Comparison of ENCODE assay signal across 20 cellular contexts in the genomic region with DNA sequence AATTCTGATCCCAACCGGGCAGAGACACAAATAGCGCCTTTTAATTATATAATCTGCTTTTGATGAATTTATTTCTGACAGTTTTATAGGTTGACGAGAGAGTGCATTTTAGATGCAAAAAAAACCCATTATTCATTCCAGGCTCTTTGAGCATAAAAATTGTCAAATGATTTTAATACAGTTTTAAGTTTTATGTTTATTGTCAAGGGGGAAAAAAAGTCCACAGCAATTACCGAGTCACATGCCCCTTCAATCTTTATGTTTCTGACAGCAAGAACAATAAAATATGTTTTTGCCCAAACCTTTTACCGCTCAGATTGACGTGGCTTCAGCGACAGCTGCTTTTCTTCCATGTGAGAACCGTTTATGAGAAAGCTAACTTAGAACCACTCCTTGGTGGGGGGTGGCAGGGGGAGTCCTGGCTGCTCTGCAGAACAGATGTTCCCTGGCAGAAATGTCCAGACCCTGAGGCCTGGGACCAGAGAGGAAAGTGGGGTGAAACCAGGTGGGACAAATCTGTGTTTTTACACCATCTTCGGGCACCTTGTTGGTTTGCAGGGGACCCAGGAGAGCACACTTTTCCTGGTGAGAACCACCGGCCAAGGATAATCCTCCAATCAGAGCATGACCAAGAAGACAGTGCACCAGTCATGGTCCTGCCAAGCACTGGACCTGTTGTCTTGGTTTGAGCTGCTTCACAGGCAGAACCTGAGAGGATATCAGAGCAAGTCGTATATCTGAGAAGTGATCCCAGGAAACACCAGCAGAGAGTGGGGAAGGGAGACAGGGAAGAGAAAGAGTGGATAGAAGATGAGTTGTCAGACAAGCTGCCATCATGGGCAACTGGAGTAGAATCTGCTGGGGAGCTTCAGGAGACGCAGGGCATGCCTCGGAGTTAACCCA.
A peak's percentile ranks its signal among the peaks of the same experiment; 100 is the strongest.
DNase-seq lines count a peak whose midpoint lies in the region; ATAC-seq and TF ChIP-seq lines count a peak whose summit lies in the region.
"Had no signal": no experiment of that assay in that cellular context is flagged by ENCODE, and none has a peak within 500 bp of the region (broad histone marks: within the 10 kb centered on the region; RNA-seq: fewer than 3 reads in every experiment).

No MANE protein-coding gene starts in this region.

- TF ChIP-seq EP300 in SK-N-SH (IDR thresholded peaks at IDR 0.05; ENCODE audit: borderline replicate concordance in 1 of 2, low read depth in 1 of 2, low read length in 1 of 2) = no peak

- ATAC-seq in SK-N-SH treated with all-trans-retinoic acid at 6 μM for 48 hours = no peak
- ATAC-seq in activated T-cell treated with anti-CD3 and anti-CD28 coated beads, Interleukin-2, amount 50 U/mL, for 4 hours = no peak
- ATAC-seq: naive thymus-derived CD8-positive, alpha-beta T cell; pancreas had no signal

- intact Hi-C loops in spleen (cut with DNase I; ENCODE audit: low total_unique reads) = no loop called here

- H3K36me3 Mint-ChIP-seq in immature natural killer cell (no peaks in the 10 kb centered on the region), glutamatergic neuron (ENCODE audit: unreplicated experiment) (peaks cover 5% of the 10 kb centered on the region)
- H3K36me3 Mint-ChIP-seq in activated T-cell treated with anti-CD3 and anti-CD28 coated beads, Interleukin-2, amount 50 U/mL, for 4 hours (ENCODE audit: insufficient read depth) = no peaks in the 10 kb centered on the region
- H3K36me3 Mint-ChIP-seq: naive thymus-derived CD8-positive, alpha-beta T cell had no signal

- no peaks in the 10 kb centered on the region for H3K4me1 Mint-ChIP-seq in immature natural killer cell
- H3K4me1 Mint-ChIP-seq in activated T-cell treated with anti-CD3 and anti-CD28 coated beads, Interleukin-2, amount 50 U/mL, for 4 hours (ENCODE audit: low read depth) = peaks cover 4% of the 10 kb centered on the region
- peaks cover 9% of the 10 kb centered on the region for H3K4me1 Mint-ChIP-seq in glutamatergic neuron (ENCODE audit: low read depth, unreplicated experiment)

- no peaks in the 10 kb centered on the region for H3K9me3 ChIP-seq in SK-N-SH
- no peaks in the 10 kb centered on the region for H3K9me3 ChIP-seq in hepatocyte (ENCODE audit: low read depth)
- no peaks in the 10 kb centered on the region for H3K9me3 ChIP-seq in spleen
- H3K9me3 ChIP-seq: A549, MG63, pancreas had no signal

- H3K4me1 ChIP-seq in SK-N-SH (ENCODE audit: control insufficient read depth in 1 of 2, insufficient read depth in 2 of 2, low read depth in 1 of 2, low read length in 1 of 2) (peaks cover 0 to 23% of the 10 kb centered on the region in 2 experiments; a peak in 1 of 4 replicates), hepatocyte (ENCODE audit: insufficient read depth) (peaks cover 24% of the 10 kb centered on the region), spleen (peaks cover 0 to 17% (median 0%) of the 10 kb centered on the region in 6 donors)
- H3K4me1 ChIP-seq: pancreas had no signal

- H3K9me3 Mint-ChIP-seq in immature natural killer cell = no peaks in the 10 kb centered on the region
- H3K9me3 Mint-ChIP-seq in activated T-cell treated with anti-CD3 and anti-CD28 coated beads, Interleukin-2, amount 50 U/mL, for 4 hours = no peaks in the 10 kb centered on the region
- H3K9me3 Mint-ChIP-seq in glutamatergic neuron (ENCODE audit: unreplicated experiment) = peaks cover 6% of the 10 kb centered on the region

- H3K27me3 ChIP-seq in SK-N-SH (ENCODE audit: insufficient read depth) (no peaks in the 10 kb centered on the region; the same call in 1 of the 2 replicates), hepatocyte (no peaks in the 10 kb centered on the region), spleen (replicated peaks in 1 of 7) (peaks cover 0 to 39% (median 0%) of the 10 kb centered on the region in 7 donors)
- H3K27me3 ChIP-seq: MG63, pancreas had no signal

- peak; percentile 26 for DNase-seq in SK-N-SH
- DNase-seq in NCI-H1417 (lab: John Stamatoyannopoulos, UW) = peak in 2 of 3 experiments; percentile 71 to 90
- no peak for DNase-seq in hepatocyte (ENCODE audit: low spot score)
- peak; percentile 42 for DNase-seq in spleen
- DNase-seq in immature natural killer cell = no peak
- DNase-seq in activated T-cell treated with anti-CD3 and anti-CD28 coated beads, Interleukin-2, amount 50 U/mL, for 4 hours = no peak
- no peak for DNase-seq in glutamatergic neuron
- DNase-seq: activated CD4-positive, alpha-beta T cell treated with anti-CD3 and anti-CD28 coated beads for 4 hours; activated naive CD4-positive, alpha-beta T cell treated with anti-CD3 and anti-CD28 coated beads, Interleukin-2, amount 50 U/mL, for 16 hours; activated T-cell treated with anti-CD3 and anti-CD28 coated beads for 4 hours; DMS153; GF-D8; mesenchymal stem cell; MG63; naive thymus-derived CD8-positive, alpha-beta T cell; NCI-H1694; pancreas; stimulated activated CD4-positive, alpha-beta T cell treated with anti-CD3 and anti-CD28 coated beads, Interleukin-2, amount 100 ng/mL, for 24 hours had no signal

- H3K79me2 ChIP-seq in SK-N-SH (ENCODE audit: insufficient read depth) (no peaks in the 10 kb centered on the region), hepatocyte (no peaks in the 10 kb centered on the region)

- POLR2A ChIA-PET in SK-N-SH (lab: Yijun Ruan, JAX) = no interaction called here

- no peak for TF ChIP-seq RAD21 in SK-N-SH (IDR thresholded peaks at IDR 0.05; ENCODE audit: low read length)

- H3F3A ChIP-seq in SK-N-SH (replicated peaks; ENCODE audit: insufficient read depth) = no peaks in the 10 kb centered on the region

- no peak overlapping the region for H3K4me3 Mint-ChIP-seq in immature natural killer cell
- no peak overlapping the region for H3K4me3 Mint-ChIP-seq in activated T-cell treated with anti-CD3 and anti-CD28 coated beads, Interleukin-2, amount 50 U/mL, for 4 hours
- no peak overlapping the region for H3K4me3 Mint-ChIP-seq in glutamatergic neuron (ENCODE audit: unreplicated experiment)
- H3K4me3 Mint-ChIP-seq: naive thymus-derived CD8-positive, alpha-beta T cell had no signal

- H2AFZ ChIP-seq in SK-N-SH (ENCODE audit: low read depth) = no peak overlapping the region
- no peak overlapping the region for H2AFZ ChIP-seq in hepatocyte

- H3K27me3 Mint-ChIP-seq in immature natural killer cell (ENCODE audit: low read depth in 3 of 3) (peaks cover 1 to 17% (median 9%) of the 10 kb centered on the region in 3 donors), glutamatergic neuron (ENCODE audit: unreplicated experiment) (peaks cover 17% of the 10 kb centered on the region)
- peaks cover 35% of the 10 kb centered on the region for H3K27me3 Mint-ChIP-seq in activated T-cell treated with anti-CD3 and anti-CD28 coated beads, Interleukin-2, amount 50 U/mL, for 4 hours (ENCODE audit: low read depth)

- TF ChIP-seq CTCF in SK-N-SH (IDR thresholded peaks at IDR 0.05) (no peak), hepatocyte (IDR thresholded peaks at IDR 0.05; ENCODE audit: poor library complexity) (no peak), spleen (IDR thresholded peaks at IDR 0.05 in 8 of 11, conservative IDR thresholded peaks at IDR 0.05 in 3 of 11) (no peak), glutamatergic neuron (IDR thresholded peaks at IDR 0.05; ENCODE audit: partially characterized antibody, unreplicated experiment) (no peak)

- no peak overlapping the region for H3K4me3 ChIP-seq in SK-N-SH (ENCODE audit: low read depth in 2 of 2, low read length in 1 of 2)
- H3K4me3 ChIP-seq in hepatocyte = no peak overlapping the region
- no peak overlapping the region for H3K4me3 ChIP-seq in spleen
- H3K4me3 ChIP-seq: A549, MG63, pancreas had no signal

- 51% methylated on average over 13 of the region's 13 CpGs for WGBS in SK-N-SH (ENCODE audit: low lambda C conversion rate)
- 63% methylated on average over 13 of the region's 13 CpGs for WGBS in hepatocyte (ENCODE audit: low lambda C conversion rate, missing lambda C conversion rate)
- 63 to 78% (median 70%) methylated on average over 13 of the region's 13 CpGs for WGBS in spleen, 5 donors

- TF ChIP-seq POLR2A in spleen (IDR thresholded peaks at IDR 0.05) = no peak

- H3K27ac Mint-ChIP-seq in immature natural killer cell (no peak overlapping the region), glutamatergic neuron (ENCODE audit: unreplicated experiment) (no peak overlapping the region)
- H3K27ac Mint-ChIP-seq: naive thymus-derived CD8-positive, alpha-beta T cell had no signal

- H3K36me3 ChIP-seq in SK-N-SH (replicated peaks in 1 of 2; ENCODE audit: control insufficient read depth in 1 of 2, insufficient read depth in 2 of 2, low read length in 1 of 2) = no peaks in the 10 kb centered on the region
- H3K36me3 ChIP-seq in hepatocyte (replicated peaks; ENCODE audit: insufficient read depth, low read depth) = no peaks in the 10 kb centered on the region
- no peaks in the 10 kb centered on the region for H3K36me3 ChIP-seq in spleen
- H3K36me3 ChIP-seq: MG63, pancreas had no signal

- CTCF ChIA-PET in SK-N-SH (lab: Yijun Ruan, JAX) = interaction anchor here (1.3 kb wide), 1 partner anchor 82 kb away, joined by 3 read pairs; no protein-coding TSS in a partner anchor

- no peak overlapping the region for H3K27ac ChIP-seq in SK-N-SH (ENCODE audit: low read depth in 2 of 2, low read length in 1 of 2)
- peak overlapping the region; percentile 78 for H3K27ac ChIP-seq in hepatocyte
- no peak overlapping the region for H3K27ac ChIP-seq in spleen
- H3K27ac ChIP-seq: A549, pancreas had no signal

- H3K9ac ChIP-seq in SK-N-SH = no peak overlapping the region

- no peaks in the 10 kb centered on the region for H4K20me1 ChIP-seq in SK-N-SH (ENCODE audit: insufficient read depth)
- H4K20me1 ChIP-seq in hepatocyte (ENCODE audit: insufficient read depth, poor library complexity, severe bottlenecking) = no peaks in the 10 kb centered on the region

- H3K9me2 ChIP-seq in SK-N-SH (no peaks in the 10 kb centered on the region), hepatocyte (replicated peaks; ENCODE audit: insufficient read depth) (no peaks in the 10 kb centered on the region)

- H3K4me2 ChIP-seq in SK-N-SH (no peak overlapping the region), hepatocyte (no peak overlapping the region)
- H3K4me2 ChIP-seq: A549 had no signal

TF ChIP-seq in SK-N-SH, 30 proteins besides CTCF, POLR2A, EP300 and RAD21 (continues in another document):
- no peak for TF ChIP-seq NFIC (IDR thresholded peaks at IDR 0.05; ENCODE audit: borderline replicate concordance)

TF ChIP-seq in SK-N-SH treated with all-trans-retinoic acid at 6 μM for 48 hours, 23 proteins besides CTCF, POLR2A, EP300 and RAD21:
- TF ChIP-seq OSR1 (CRISPR knock-in tag; IDR thresholded peaks at IDR 0.05) (no peak), RARB (CRISPR knock-in tag; IDR thresholded peaks at IDR 0.05) (no peak), ESRRG (CRISPR knock-in tag; IDR thresholded peaks at IDR 0.05) (no peak), ZNF565 (CRISPR knock-in tag; conservative IDR thresholded peaks at IDR 0.05; ENCODE audit: low read depth) (no peak), TCF4 (CRISPR knock-in tag; IDR thresholded peaks at IDR 0.05; ENCODE audit: borderline replicate concordance) (no peak), TOX (CRISPR knock-in tag; IDR thresholded peaks at IDR 0.05; ENCODE audit: borderline replicate concordance) (no peak), ZFP30 (CRISPR knock-in tag; IDR thresholded peaks at IDR 0.05) (no peak), ZC3H10 (CRISPR knock-in tag; IDR thresholded peaks at IDR 0.05) (no peak), ZFP3 (CRISPR knock-in tag; IDR thresholded peaks at IDR 0.05) (no peak), ISL1 (CRISPR knock-in tag; IDR thresholded peaks at IDR 0.05) (no peak), BACH2 (CRISPR knock-in tag; IDR thresholded peaks at IDR 0.05; ENCODE audit: borderline replicate concordance) (no peak)
TF ChIP-seq in SK-N-SH treated with all-trans-retinoic acid at 6 μM for 48 hours: peak in this region for 0.

Comparison
In these comparisons a context has a peak if more than half of its experiments do, and no peak if none do; other contexts are left out.
1. DNase-seq: peak in SK-N-SH (single experiment), NCI-H1417 (2 of 3) and spleen (single experiment); none in hepatocyte (single experiment), immature natural killer cell (0 of 3), activated T-cell treated with anti-CD3 and anti-CD28 coated beads, Interleukin-2, amount 50 U/mL, for 4 hours (single experiment) and glutamatergic neuron (single experiment).